17 cellular contexts compared by ENCODE assay signal in genomic region chr14:54785778-54786160, GRCh38.
"Had no signal": no experiment of that assay in that cellular context is flagged by ENCODE, and none has a peak within 500 bp of the region (broad histone marks: within the 10 kb centered on the region; RNA-seq: fewer than 3 reads in every experiment).

No MANE protein-coding gene starts in this region.

- H3K4me1 ChIP-seq: prostate gland, thyroid gland, uterus had no signal

- H3K4me1 Mint-ChIP-seq: mesothelial cell of epicardium; stimulated activated effector memory CD8-positive, alpha-beta T cell treated with anti-CD3 and anti-CD28 coated beads, Interleukin-12 subunit alpha, Interleukin-12 subunit beta, amount 100 ng/mL, for 72 hours had no signal

- ATAC-seq: lower lobe of right lung; stimulated activated effector memory CD8-positive, alpha-beta T cell treated with anti-CD3 and anti-CD28 coated beads, Interleukin-12 subunit alpha, Interleukin-12 subunit beta, amount 100 ng/mL, for 72 hours; T-cell had no signal

- DNase-seq: activated CD4-positive, CD25-positive, alpha-beta regulatory T cell treated with anti-CD3 and anti-CD28 coated beads, Interleukin-2, amount 50 U/mL, for 72 hours; activated naive CD4-positive, alpha-beta T cell treated with anti-CD3 and anti-CD28 coated beads, Interleukin-2, amount 10 ng/mL, durations not matched to agents 7 days and 5 days; activated T-cell treated with anti-CD3 and anti-CD28 coated beads, Interleukin-2, amount 50 U/mL, for 24 hours; kidney glomerular epithelial cell; lower lobe of right lung; nephron progenitor cell; occipital lobe; stimulated activated CD4-positive, alpha-beta T cell treated with anti-CD3 and anti-CD28 coated beads, Interleukin-1b, Interleukin-23, amount 100 ng/mL, for 48 hours; T-cell; T-helper 9 cell; thyroid gland; uterus had no signal

- H3K27ac Mint-ChIP-seq: activated naive CD4-positive, alpha-beta T cell treated with anti-CD3 and anti-CD28 coated beads, Interleukin-2, amount 10 ng/mL, durations not matched to agents 7 days and 5 days; activated T-cell treated with anti-CD3 and anti-CD28 coated beads, Interleukin-2, amount 50 U/mL, for 24 hours; mesothelial cell of epicardium; nephron progenitor cell; stimulated activated effector memory CD8-positive, alpha-beta T cell treated with anti-CD3 and anti-CD28 coated beads, Interleukin-12 subunit alpha, Interleukin-12 subunit beta, amount 100 ng/mL, for 72 hours; T-cell had no signal

- H3K36me3 Mint-ChIP-seq: activated naive CD4-positive, alpha-beta T cell treated with anti-CD3 and anti-CD28 coated beads, Interleukin-2, amount 10 ng/mL, durations not matched to agents 7 days and 5 days; stimulated activated effector memory CD8-positive, alpha-beta T cell treated with anti-CD3 and anti-CD28 coated beads, Interleukin-12 subunit alpha, Interleukin-12 subunit beta, amount 100 ng/mL, for 72 hours; T-cell had no signal

- H3K4me3 ChIP-seq: esophagus muscularis mucosa, lower lobe of right lung, prostate gland, sigmoid colon, thyroid gland, uterus had no signal

- H3K27me3 ChIP-seq: esophagus muscularis mucosa, sigmoid colon, thyroid gland, uterus had no signal

- H3K27ac ChIP-seq: esophagus muscularis mucosa, lower lobe of right lung, prostate gland, thyroid gland, uterus had no signal

- H3K36me3 ChIP-seq: prostate gland, uterus had no signal

- H3K9me3 ChIP-seq: esophagus muscularis mucosa, lower lobe of right lung, prostate gland, sigmoid colon, thyroid gland, uterus had no signal

- H3K9me3 Mint-ChIP-seq: activated naive CD4-positive, alpha-beta T cell treated with anti-CD3 and anti-CD28 coated beads, Interleukin-2, amount 10 ng/mL, durations not matched to agents 7 days and 5 days; activated T-cell treated with anti-CD3 and anti-CD28 coated beads, Interleukin-2, amount 50 U/mL, for 24 hours; mesothelial cell of epicardium; nephron progenitor cell; stimulated activated effector memory CD8-positive, alpha-beta T cell treated with anti-CD3 and anti-CD28 coated beads, Interleukin-12 subunit alpha, Interleukin-12 subunit beta, amount 100 ng/mL, for 72 hours; T-cell had no signal

- H3K27me3 Mint-ChIP-seq: activated T-cell treated with anti-CD3 and anti-CD28 coated beads, Interleukin-2, amount 50 U/mL, for 24 hours; T-cell had no signal

- H3K4me3 Mint-ChIP-seq: activated naive CD4-positive, alpha-beta T cell treated with anti-CD3 and anti-CD28 coated beads, Interleukin-2, amount 10 ng/mL, durations not matched to agents 7 days and 5 days; activated T-cell treated with anti-CD3 and anti-CD28 coated beads, Interleukin-2, amount 50 U/mL, for 24 hours; mesothelial cell of epicardium; nephron progenitor cell; stimulated activated effector memory CD8-positive, alpha-beta T cell treated with anti-CD3 and anti-CD28 coated beads, Interleukin-12 subunit alpha, Interleukin-12 subunit beta, amount 100 ng/mL, for 72 hours; T-cell had no signal
